ENCODE assay signal across 15 cellular contexts in the genomic region with DNA sequence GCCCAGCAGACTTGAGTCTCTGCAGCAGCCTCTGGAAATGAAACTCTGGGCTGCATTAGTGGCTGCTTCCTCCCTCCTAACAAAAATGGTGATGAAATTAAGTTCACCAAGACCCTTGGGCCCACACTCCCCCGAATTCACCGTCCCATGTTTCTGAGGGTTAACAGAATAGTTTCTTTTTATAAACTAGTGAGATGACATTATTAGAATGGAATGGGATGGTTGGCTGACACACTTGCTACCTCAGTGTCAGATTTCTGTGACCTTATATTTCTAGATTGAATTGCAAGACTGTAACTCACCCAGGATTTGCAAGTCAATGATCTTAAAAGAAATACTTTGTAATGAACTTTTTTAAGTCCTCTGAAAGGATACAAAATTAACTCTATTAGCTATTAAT.
DNase-seq lines count a peak whose midpoint lies in the region; ATAC-seq and TF ChIP-seq lines count a peak whose summit lies in the region.
"Had no signal": no experiment of that assay in that cellular context is flagged by ENCODE, and none has a peak within 500 bp of the region (broad histone marks: within the 10 kb centered on the region; RNA-seq: fewer than 3 reads in every experiment).

No MANE protein-coding gene starts in this region.

- H3K27me3 ChIP-seq in BLaER1 treated with 17β-estradiol and CSF1 and Interleukin-3, amounts not matched to agents 10 nM and 100 nM: no peaks in the 10 kb centered on the region
- no peaks in the 10 kb centered on the region for H3K27me3 ChIP-seq in fibroblast of lung (ENCODE audit: control insufficient read depth, insufficient read depth, low read length)
- no peaks in the 10 kb centered on the region for H3K27me3 ChIP-seq in osteoblast (ENCODE audit: insufficient read depth, low read length)

- H3K4me3 ChIP-seq in BLaER1 treated with 17β-estradiol and CSF1 and Interleukin-3, amounts not matched to agents 10 nM and 100 nM: no peak overlapping the region
- H3K4me3 ChIP-seq in fibroblast of lung (replicated peaks in 1 of 4; ENCODE audit: control extremely low read depth in 1 of 4, insufficient read depth in 1 of 4, low read depth in 3 of 4, low read length in 4 of 4): no peak overlapping the region
- peak overlapping the region; percentile 14 for H3K4me3 ChIP-seq in osteoblast (ENCODE audit: insufficient read depth, low read length)

- TF ChIP-seq CTCF in RWPE1 (conservative IDR thresholded peaks at IDR 0.05; ENCODE audit: low read depth) (no peak), fibroblast of lung (conservative IDR thresholded peaks at IDR 0.05 in 1 of 2, IDR thresholded peaks at IDR 0.05 in 1 of 2; ENCODE audit: low read depth in 1 of 2, low read length in 2 of 2) (no peak), osteoblast (IDR thresholded peaks at IDR 0.05; ENCODE audit: extremely low read depth, low read depth, low read length) (no peak)

- CTCF ChIA-PET in RWPE1 (lab: Yijun Ruan, JAX): interaction anchor here (0.9 kb wide), 1 partner anchor 11 kb away, joined by 4 read pairs; no protein-coding TSS in a partner anchor

- H3K9me3 ChIP-seq in BLaER1 treated with 17β-estradiol and CSF1 and Interleukin-3, amounts not matched to agents 10 nM and 100 nM (replicated peaks in 1 of 11): peaks cover 0 to 4% (median 0%) of the 10 kb centered on the region in 11 experiments; a peak in 3 of 22 replicates
- no peaks in the 10 kb centered on the region for H3K9me3 ChIP-seq in fibroblast of lung (ENCODE audit: control insufficient read depth, insufficient read depth, low read depth, low read length)
- H3K9me3 ChIP-seq in osteoblast (ENCODE audit: low read depth, low read length): no peaks in the 10 kb centered on the region

- peak; percentile 34 for DNase-seq in RWPE1 (ENCODE audit: low spot score)
- peak; percentile 77 to 96 for DNase-seq in fibroblast of lung (ENCODE audit: low read depth in 2 of 2)
- DNase-seq in osteoblast (ENCODE audit: insufficient read length, low spot score, missing footprints): no peak
- DNase-seq in left colon: no peak
- DNase-seq in activated CD8-positive, alpha-beta memory T cell treated with anti-CD3 and anti-CD28 coated beads, Interleukin-2, amount 50 U/mL, for 48 hours: no peak
- DNase-seq in activated gamma-delta T cell treated with Interleukin-2 at 50 U/mL for 16 hours: no peak
- DNase-seq: activated CD4-positive, CD25-positive, alpha-beta regulatory T cell treated with anti-CD3 and anti-CD28 coated beads, Interleukin-2, amount 50 U/mL, for 72 hours; CD8-positive, alpha-beta memory T cell; foreskin melanocyte; NCI-H187 treated with DMSO at 0.1 percent for 48 hours; stimulated activated CD4-positive, alpha-beta T cell treated with anti-CD3 and anti-CD28 coated beads, Interleukin-15, amount 100 ng/mL, for 24 hours had no signal

- H3K79me2 ChIP-seq in fibroblast of lung (ENCODE audit: control insufficient read depth, insufficient read depth, low read length): no peaks in the 10 kb centered on the region
- no peaks in the 10 kb centered on the region for H3K79me2 ChIP-seq in osteoblast (ENCODE audit: insufficient read depth, low read length)

- no peaks in the 10 kb centered on the region for H3K36me3 ChIP-seq in BLaER1 treated with 17β-estradiol and CSF1 and Interleukin-3, amounts not matched to agents 10 nM and 100 nM
- no peaks in the 10 kb centered on the region for H3K36me3 ChIP-seq in fibroblast of lung (ENCODE audit: control insufficient read depth, insufficient read depth, low read length)
- H3K36me3 ChIP-seq in osteoblast (ENCODE audit: insufficient read depth, low read length): no peaks in the 10 kb centered on the region

- H4K20me1 ChIP-seq in BLaER1 treated with 17β-estradiol and CSF1 and Interleukin-3, amounts not matched to agents 10 nM and 100 nM: no peaks in the 10 kb centered on the region
- H4K20me1 ChIP-seq in fibroblast of lung (ENCODE audit: control insufficient read depth, extremely low read depth, insufficient read depth, low read length) (no peaks in the 10 kb centered on the region), osteoblast (ENCODE audit: insufficient read depth, low read length) (no peaks in the 10 kb centered on the region)

- H2AFZ ChIP-seq in fibroblast of lung (ENCODE audit: low read length) (no peak overlapping the region), osteoblast (ENCODE audit: low read length) (peak overlapping the region; percentile 36)

- no peak overlapping the region for H3K27ac ChIP-seq in BLaER1 treated with 17β-estradiol and CSF1 and Interleukin-3, amounts not matched to agents 10 nM and 100 nM
- H3K27ac ChIP-seq in RWPE1 (no peak overlapping the region), fibroblast of lung (ENCODE audit: insufficient read depth, low read length) (peak overlapping the region; percentile 58), osteoblast (ENCODE audit: low read depth, low read length) (peak overlapping the region; percentile 77)

- H3K4me2 ChIP-seq in BLaER1 treated with 17β-estradiol and CSF1 and Interleukin-3, amounts not matched to agents 10 nM and 100 nM: peak overlapping the region in 7 of 11 experiments; percentile 17 to 55 (median 28); a peak in 10 of 22 replicates
- peak overlapping the region; percentile 54 for H3K4me2 ChIP-seq in fibroblast of lung (ENCODE audit: extremely low read depth, insufficient read depth, low read length)
- peak overlapping the region; percentile 65 for H3K4me2 ChIP-seq in osteoblast (ENCODE audit: insufficient read depth, low read length)

- ATAC-seq in left colon (no peak), GM18870 (IDR thresholded peaks at IDR 0.05; ENCODE audit: unreplicated experiment) (no peak)
- ATAC-seq: activated naive CD4-positive, alpha-beta T cell treated with anti-CD3 and anti-CD28 coated beads, Interleukin-2, amount 50 U/mL, for 72 hours; Panc1 had no signal

- POLR2A ChIA-PET in RWPE1 (lab: Yijun Ruan, JAX; ENCODE audit: low non-redundant PET): no interaction called here

- H3K4me1 ChIP-seq in BLaER1 treated with 17β-estradiol and CSF1 and Interleukin-3, amounts not matched to agents 10 nM and 100 nM: peaks cover 0 to 47% (median 25%) of the 10 kb centered on the region in 10 experiments; a peak in 15 of 20 replicates
- H3K4me1 ChIP-seq in fibroblast of lung (ENCODE audit: control insufficient read depth, extremely low read depth, insufficient read depth, low read length) (peaks cover 20% of the 10 kb centered on the region), osteoblast (ENCODE audit: insufficient read depth, low read length) (peaks cover 30% of the 10 kb centered on the region)

- intact Hi-C loops in left colon (cut with DNase I, micrococcal nuclease): no loop called here

- H3K9ac ChIP-seq in BLaER1 treated with 17β-estradiol and CSF1 and Interleukin-3, amounts not matched to agents 10 nM and 100 nM: no peak overlapping the region
- no peak overlapping the region for H3K9ac ChIP-seq in fibroblast of lung (ENCODE audit: insufficient read depth, low read length)

Comparison
In these comparisons a context has a peak if more than half of its experiments do, and no peak if none do; other contexts are left out.
1. H3K27ac ChIP-seq: peak in fibroblast of lung (single experiment) and osteoblast (single experiment); none in BLaER1 treated with 17β-estradiol and CSF1 and Interleukin-3, amounts not matched to agents 10 nM and 100 nM (0 of 11) and RWPE1 (single experiment).
2. DNase-seq: peak in RWPE1 (single experiment) and fibroblast of lung (2 of 2); none in osteoblast (single experiment), left colon (0 of 2), activated CD8-positive, alpha-beta memory T cell treated with anti-CD3 and anti-CD28 coated beads, Interleukin-2, amount 50 U/mL, for 48 hours (single experiment) and activated gamma-delta T cell treated with Interleukin-2 at 50 U/mL for 16 hours (single experiment).
3. Peak in every context shown above with its lines, with median percentiles within 50 percentile points of each other: H3K4me2 ChIP-seq.